1 cellular context compared by ENCODE assay signal in genomic region chr2:84741182-84741822, GRCh38.
TF ChIP-seq lines count a peak whose summit lies in the region.

No MANE protein-coding gene starts in this region.

TF ChIP-seq in SK-N-SH, 30 proteins besides CTCF, POLR2A, EP300 and RAD21 (continued from another document):
- TF ChIP-seq, protein P1, sequence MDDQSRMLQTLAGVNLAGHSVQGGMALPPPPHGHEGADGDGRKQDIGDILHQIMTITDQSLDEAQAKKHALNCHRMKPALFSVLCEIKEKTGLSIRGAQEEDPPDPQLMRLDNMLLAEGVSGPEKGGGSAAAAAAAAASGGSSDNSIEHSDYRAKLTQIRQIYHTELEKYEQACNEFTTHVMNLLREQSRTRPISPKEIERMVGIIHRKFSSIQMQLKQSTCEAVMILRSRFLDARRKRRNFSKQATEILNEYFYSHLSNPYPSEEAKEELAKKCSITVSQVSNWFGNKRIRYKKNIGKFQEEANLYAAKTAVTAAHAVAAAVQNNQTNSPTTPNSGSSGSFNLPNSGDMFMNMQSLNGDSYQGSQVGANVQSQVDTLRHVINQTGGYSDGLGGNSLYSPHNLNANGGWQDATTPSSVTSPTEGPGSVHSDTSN (IDR thresholded peaks at IDR 0.05): no peak
- TF ChIP-seq USF2 (IDR thresholded peaks at IDR 0.05; ENCODE audit: borderline replicate concordance, low read depth, low read length): no peak
